18 cellular contexts compared by ENCODE assay signal in the genomic region with DNA sequence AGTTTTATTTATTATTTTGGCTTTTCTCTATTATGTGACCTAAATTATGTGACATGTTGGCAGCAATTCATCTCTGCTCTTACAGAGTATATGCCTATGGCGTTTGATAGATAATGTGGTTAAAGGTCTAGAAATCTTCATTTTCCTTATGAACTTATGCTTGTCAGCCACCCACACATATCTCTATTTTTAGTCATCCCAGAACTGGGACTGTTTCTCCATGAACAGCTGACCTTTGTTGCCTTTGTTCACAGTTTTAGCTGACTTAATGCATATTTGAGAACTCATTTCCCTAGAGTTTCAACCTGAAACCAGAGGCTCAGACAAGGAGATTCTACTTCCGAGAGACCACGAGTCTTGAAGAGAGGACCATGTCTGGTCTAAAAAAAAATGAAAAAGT.
DNase-seq lines count a peak whose midpoint lies in the region; ATAC-seq, FAIRE-seq and TF ChIP-seq lines count a peak whose summit lies in the region.
"Had no signal": no experiment of that assay in that cellular context is flagged by ENCODE, and none has a peak within 500 bp of the region (broad histone marks: within the 10 kb centered on the region; RNA-seq: fewer than 3 reads in every experiment).

No MANE protein-coding gene starts in this region.

- H3K4me1 Mint-ChIP-seq in dendritic cell treated with granulocyte-macrophage colony-stimulating factor and Interleukin-4, amounts not matched to agents 40 ng/mL and 50 ng/mL, for 4 days (ENCODE audit: low read depth): peaks cover 30% of the 10 kb centered on the region
- H3K4me1 Mint-ChIP-seq: naive thymus-derived CD8-positive, alpha-beta T cell; stimulated activated naive CD8-positive, alpha-beta T cell treated with anti-CD3 and anti-CD28 coated beads, Interleukin-15, amount 100 ng/mL, for 72 hours had no signal

- no peak overlapping the region for H2AFZ ChIP-seq in HepG2 (ENCODE audit: low read length)
- H2AFZ ChIP-seq: GM23338 had no signal

- H3K4me3 Mint-ChIP-seq in dendritic cell treated with granulocyte-macrophage colony-stimulating factor and Interleukin-4, amounts not matched to agents 40 ng/mL and 50 ng/mL, for 4 days: no peak overlapping the region
- H3K4me3 Mint-ChIP-seq: brain; GM23338; naive thymus-derived CD8-positive, alpha-beta T cell; stimulated activated naive CD8-positive, alpha-beta T cell treated with anti-CD3 and anti-CD28 coated beads, Interleukin-15, amount 100 ng/mL, for 72 hours had no signal

- TF ChIP-seq RAD21 in HepG2 (CRISPR knock-in tag; IDR thresholded peaks at IDR 0.05): no peak

- peak overlapping the region; percentile 34 for H3K27ac Mint-ChIP-seq in dendritic cell treated with granulocyte-macrophage colony-stimulating factor and Interleukin-4, amounts not matched to agents 40 ng/mL and 50 ng/mL, for 4 days
- H3K27ac Mint-ChIP-seq: GM23338; naive thymus-derived CD8-positive, alpha-beta T cell; stimulated activated naive CD8-positive, alpha-beta T cell treated with anti-CD3 and anti-CD28 coated beads, Interleukin-15, amount 100 ng/mL, for 72 hours had no signal

- WGBS in right lobe of liver (ENCODE audit: insufficient coverage, low coverage, low lambda C conversion rate, missing lambda C conversion rate): 46% methylated on average over 3 of the region's 3 CpGs
- WGBS in HepG2 (ENCODE audit: low lambda C conversion rate): 26% methylated on average over 3 of the region's 3 CpGs
- 74 to 82% methylated on average over 3 of the region's 3 CpGs for WGBS in lung, 2 donors

- H3K4me3 ChIP-seq in right lobe of liver (no peak overlapping the region), HepG2 (replicated peaks in 1 of 3; ENCODE audit: insufficient read depth in 1 of 3, low read depth in 2 of 3, low read length in 3 of 3) (no peak overlapping the region), lung (no peak overlapping the region)
- H3K4me3 ChIP-seq: GM23338, heart left ventricle, SJCRH30, skin epidermis had no signal

- H4K20me1 ChIP-seq in HepG2 (ENCODE audit: insufficient read depth, low read length): no peaks in the 10 kb centered on the region

- intact Hi-C loops in right lobe of liver (cut with DNase I): no loop called here
- intact Hi-C loops in HepG2 (cut with micrococcal nuclease; ENCODE audit: unreplicated experiment): no loop called here
- intact Hi-C loops in dendritic cell treated with granulocyte-macrophage colony-stimulating factor and Interleukin-4, amounts not matched to agents 40 ng/mL and 50 ng/mL, for 4 days (cut with micrococcal nuclease): no loop called here

- no peak overlapping the region for H3K9ac ChIP-seq in HepG2 (ENCODE audit: insufficient read depth, low read depth, low read length)

- H3K36me3 Mint-ChIP-seq in dendritic cell treated with granulocyte-macrophage colony-stimulating factor and Interleukin-4, amounts not matched to agents 40 ng/mL and 50 ng/mL, for 4 days (ENCODE audit: low read depth): no peaks in the 10 kb centered on the region
- H3K36me3 Mint-ChIP-seq: brain had no signal

- FAIRE-seq in HepG2 (lab: Jason Lieb, UNC): no peak
- FAIRE-seq in urothelium cell line (lab: Jason Lieb, UNC): no peak

- CTCF ChIA-PET in HepG2 (lab: Yijun Ruan, JAX; ENCODE audit: low intra/inter-chr PET ratio, low total read pairs): no interaction called here

- ATAC-seq in right lobe of liver: peak in 3 of 4 donors; percentile 31 to 65 (median 42)
- no peak for ATAC-seq in HepG2
- ATAC-seq in lung (ENCODE audit: insufficient read depth, low FRiP score): peak; percentile 55
- ATAC-seq: GM23338; naive thymus-derived CD8-positive, alpha-beta T cell; stimulated activated naive CD8-positive, alpha-beta T cell treated with anti-CD3 and anti-CD28 coated beads, Interleukin-15, amount 100 ng/mL, for 72 hours had no signal

- H3K27me3 Mint-ChIP-seq in dendritic cell treated with granulocyte-macrophage colony-stimulating factor and Interleukin-4, amounts not matched to agents 40 ng/mL and 50 ng/mL, for 4 days: no peaks in the 10 kb centered on the region
- H3K27me3 Mint-ChIP-seq: naive thymus-derived CD8-positive, alpha-beta T cell; stimulated activated naive CD8-positive, alpha-beta T cell treated with anti-CD3 and anti-CD28 coated beads, Interleukin-15, amount 100 ng/mL, for 72 hours had no signal

- DNase-seq in right lobe of liver: no peak
- DNase-seq in HepG2 (ENCODE audit: low spot score): no peak
- no peak for DNase-seq in lung (ENCODE audit: low spot score)
- DNase-seq in urothelium cell line (ENCODE audit: low spot score): peak; percentile 12
- DNase-seq in GDM1 (lab: John Stamatoyannopoulos, UW): no peak
- DNase-seq in globus pallidus (ENCODE audit: low spot score): no peak
- no peak for DNase-seq in OCI-M2 (lab: John Stamatoyannopoulos, UW; ENCODE audit: unreplicated experiment)
- DNase-seq: activated CD4-positive, alpha-beta T cell treated with anti-CD3 and anti-CD28 coated beads, Interleukin-2, amount 50 U/mL, for 4 hours; heart left ventricle; naive thymus-derived CD8-positive, alpha-beta T cell; NCI-H1092; NCI-H2227 treated with DMSO at 0.1 percent for 48 hours; stimulated activated naive CD8-positive, alpha-beta T cell treated with anti-CD3 and anti-CD28 coated beads, Interleukin-15, amount 100 ng/mL, for 72 hours had no signal

- in situ Hi-C loops in HepG2 (cut with HindIII; ENCODE audit: extremely low pct_ligation_motif_present, low pct_unique_long_range_greater_than_20kb): no loop called here

- H3K9me3 ChIP-seq in right lobe of liver (no peaks in the 10 kb centered on the region), HepG2 (ENCODE audit: low read length) (0 out of 2 replicates have a peak, but pooled peaks cover 7% of the 10 kb centered on the region), lung (ENCODE audit: control insufficient read depth in 2 of 2, insufficient read depth in 1 of 2, low read length in 1 of 2) (no peaks in the 10 kb centered on the region)
- H3K9me3 ChIP-seq: SJCRH30 had no signal

- no peaks in the 10 kb centered on the region for H3K4me1 ChIP-seq in right lobe of liver
- no peaks in the 10 kb centered on the region for H3K4me1 ChIP-seq in HepG2 (ENCODE audit: insufficient read depth, low read length)
- H3K4me1 ChIP-seq in lung (ENCODE audit: control insufficient read depth in 2 of 2, insufficient read depth in 2 of 2, low read length in 2 of 2): no peaks in the 10 kb centered on the region

- H3K27ac ChIP-seq in right lobe of liver (no peak overlapping the region), HepG2 (ENCODE audit: extremely low read length, insufficient read depth, low read length) (no peak overlapping the region), lung (ENCODE audit: low read depth in 1 of 2, low read length in 1 of 2) (no peak overlapping the region)
- H3K27ac ChIP-seq: SJCRH30 had no signal

- H3K36me3 ChIP-seq in right lobe of liver (no peaks in the 10 kb centered on the region), HepG2 (replicated peaks in 1 of 2; ENCODE audit: control insufficient read depth in 1 of 2, insufficient read depth in 2 of 2, low read length in 2 of 2) (no peaks in the 10 kb centered on the region), lung (ENCODE audit: control insufficient read depth in 2 of 2, insufficient read depth in 2 of 2, low read length in 2 of 2) (no peaks in the 10 kb centered on the region)
- H3K36me3 ChIP-seq: heart left ventricle, SJCRH30 had no signal

- no peak overlapping the region for H3K4me2 ChIP-seq in HepG2 (ENCODE audit: low read depth, low read length)
- H3K4me2 ChIP-seq: GM23338 had no signal

- TF ChIP-seq EP300 in HepG2 (IDR thresholded peaks at IDR 0.05; ENCODE audit: low read depth in 2 of 2, low read length in 2 of 2): no peak
- TF ChIP-seq EP300 in HepG2 (CRISPR knock-in tag; IDR thresholded peaks at IDR 0.05; ENCODE audit: borderline replicate concordance): no peak

- H3K9me3 Mint-ChIP-seq in dendritic cell treated with granulocyte-macrophage colony-stimulating factor and Interleukin-4, amounts not matched to agents 40 ng/mL and 50 ng/mL, for 4 days: peaks cover 17% of the 10 kb centered on the region

- no peak for TF ChIP-seq CTCF in right lobe of liver (IDR thresholded peaks at IDR 0.05)
- TF ChIP-seq CTCF in HepG2 (CRISPR knock-in tag; IDR thresholded peaks at IDR 0.05): no peak
- TF ChIP-seq CTCF in lung (IDR thresholded peaks at IDR 0.05; ENCODE audit: control extremely low read depth, extremely low read depth): no peak

- H3K27me3 ChIP-seq in right lobe of liver (no peaks in the 10 kb centered on the region), HepG2 (ENCODE audit: control insufficient read depth in 1 of 2, insufficient read depth in 2 of 2, low read length in 2 of 2) (no peaks in the 10 kb centered on the region), lung (ENCODE audit: control insufficient read depth, insufficient read depth) (no peaks in the 10 kb centered on the region)
- H3K27me3 ChIP-seq: heart left ventricle, SJCRH30 had no signal

- POLR2A ChIA-PET in HepG2 (lab: Yijun Ruan, JAX): no interaction called here

- TF ChIP-seq POLR2A in right lobe of liver (IDR thresholded peaks at IDR 0.05): no peak
- TF ChIP-seq POLR2A in HepG2 (IDR thresholded peaks at IDR 0.05; ENCODE audit: insufficient read depth in 1 of 2, low read depth in 2 of 2, low read length in 2 of 2): no peak

- no TSS peak for BruUV-seq in HepG2 (replicated peaks; lab: Mats Ljungman, UMichigan)

- no peaks in the 10 kb centered on the region for H3K79me2 ChIP-seq in HepG2 (ENCODE audit: insufficient read depth, low read length)

TF ChIP-seq in HepG2, 621 proteins besides CTCF, POLR2A, EP300 and RAD21:
- TF ChIP-seq EZH2 (conservative IDR thresholded peaks at IDR 0.05; ENCODE audit: low read depth, low read length): no peak
TF ChIP-seq in HepG2: peak in this region for 0.
